Comparison of ENCODE assay signal across 1 cellular context in the genomic region with DNA sequence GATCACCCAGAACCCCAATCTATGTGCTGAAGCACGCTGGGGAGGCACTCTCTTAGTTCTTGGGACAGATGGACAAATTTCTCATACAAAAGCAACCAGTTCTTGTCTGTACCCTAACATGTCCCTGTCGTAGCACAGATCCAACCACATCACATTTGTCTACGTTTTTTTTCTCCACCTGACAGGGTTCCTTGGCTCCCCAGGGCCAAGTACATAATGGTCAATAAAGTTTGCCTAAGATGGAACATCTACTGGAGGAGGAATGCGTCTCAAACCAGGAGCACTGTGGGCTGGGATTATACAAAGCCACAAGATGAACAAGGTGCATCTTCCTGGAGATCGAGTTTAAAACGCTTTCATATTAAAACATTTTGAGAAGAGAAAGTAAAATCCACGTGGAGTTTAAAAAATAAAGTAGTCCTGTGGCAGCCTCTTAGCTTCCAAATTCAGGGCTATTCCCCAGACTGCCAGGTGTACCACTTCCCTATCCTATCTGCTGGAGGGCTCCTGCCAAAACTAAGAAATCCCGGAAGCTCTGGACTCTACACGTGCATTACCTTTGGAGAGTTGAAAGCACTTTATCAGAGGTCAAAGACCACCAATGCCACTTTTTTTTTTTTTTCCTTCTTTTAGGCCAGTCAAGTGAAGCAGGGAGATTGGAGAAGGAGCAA.
TF ChIP-seq lines count a peak whose summit lies in the region.

No MANE protein-coding gene starts in this region.

TF ChIP-seq in H1, 55 proteins besides CTCF, POLR2A, EP300 and RAD21:
- TF ChIP-seq NRF1 (IDR thresholded peaks at IDR 0.05; ENCODE audit: low read depth, low read length), result no peak
- no peak for TF ChIP-seq E2F6 (IDR thresholded peaks at IDR 0.05)
- no peak for TF ChIP-seq KDM1A (IDR thresholded peaks at IDR 0.05; ENCODE audit: borderline replicate concordance, low read length)
- TF ChIP-seq FOSL1 (IDR thresholded peaks at IDR 0.05; ENCODE audit: insufficient read depth, low read depth, low read length), result no peak
- no peak for TF ChIP-seq ZNF274 (IDR thresholded peaks at IDR 0.05; ENCODE audit: borderline replicate concordance, extremely low read depth, low read length)
- no peak for TF ChIP-seq SRF (IDR thresholded peaks at IDR 0.05; ENCODE audit: low read depth, low read length)
- no peak for TF ChIP-seq POU5F1 (IDR thresholded peaks at IDR 0.05; ENCODE audit: low read depth, low read length)
- no peak for TF ChIP-seq CREB1 (IDR thresholded peaks at IDR 0.05)
- no peak for TF ChIP-seq TBP (IDR thresholded peaks at IDR 0.05; ENCODE audit: low read depth, low read length)
- no peak for TF ChIP-seq TAF7 (optimal IDR thresholded peaks at IDR 0.05; ENCODE audit: borderline replicate concordance, low read depth, low read length)
- TF ChIP-seq NANOG (IDR thresholded peaks at IDR 0.05; ENCODE audit: insufficient read depth, low read depth, low read length, poor library complexity, severe bottlenecking), result no peak
- TF ChIP-seq JUN (IDR thresholded peaks at IDR 0.05; ENCODE audit: low read depth, low read length), result no peak
